Comparison of ENCODE assay signal across 1 cellular context in the genomic region with DNA sequence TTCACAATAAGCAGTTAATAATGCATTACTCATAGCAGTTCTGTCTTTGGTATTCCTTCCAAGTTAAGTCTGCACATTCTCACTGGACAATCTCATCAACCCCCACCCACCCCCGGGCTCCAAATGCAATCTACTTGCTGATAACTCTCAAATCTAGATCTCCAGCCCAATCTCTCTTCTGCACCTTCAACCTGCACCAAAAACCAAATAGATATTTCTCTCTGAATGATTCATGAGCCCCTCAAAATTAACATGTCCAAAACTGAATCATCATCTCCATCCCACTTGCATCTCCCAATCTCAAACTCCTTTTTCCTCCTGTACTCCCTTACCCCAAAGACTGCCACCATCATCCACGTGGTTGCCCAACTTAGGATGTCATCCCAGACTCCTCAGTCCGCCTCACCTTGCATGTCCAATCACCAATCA.
TF ChIP-seq lines count a peak whose summit lies in the region.

No MANE protein-coding gene starts in this region.

TF ChIP-seq in neural cell, 6 proteins besides CTCF, POLR2A, EP300 and RAD21 (continued from another document):
- TF ChIP-seq TAF1 (IDR thresholded peaks at IDR 0.05; ENCODE audit: low read depth) (no peak), SMC3 (conservative IDR thresholded peaks at IDR 0.05; ENCODE audit: poor library complexity) (no peak), MXI1 (conservative IDR thresholded peaks at IDR 0.05; ENCODE audit: poor library complexity, severe bottlenecking) (no peak), EZH2 (IDR thresholded peaks at IDR 0.05; ENCODE audit: borderline replicate concordance, insufficient read depth, low read length, poor library complexity, severe bottlenecking) (no peak)
- TF ChIP-seq, protein P1, sequence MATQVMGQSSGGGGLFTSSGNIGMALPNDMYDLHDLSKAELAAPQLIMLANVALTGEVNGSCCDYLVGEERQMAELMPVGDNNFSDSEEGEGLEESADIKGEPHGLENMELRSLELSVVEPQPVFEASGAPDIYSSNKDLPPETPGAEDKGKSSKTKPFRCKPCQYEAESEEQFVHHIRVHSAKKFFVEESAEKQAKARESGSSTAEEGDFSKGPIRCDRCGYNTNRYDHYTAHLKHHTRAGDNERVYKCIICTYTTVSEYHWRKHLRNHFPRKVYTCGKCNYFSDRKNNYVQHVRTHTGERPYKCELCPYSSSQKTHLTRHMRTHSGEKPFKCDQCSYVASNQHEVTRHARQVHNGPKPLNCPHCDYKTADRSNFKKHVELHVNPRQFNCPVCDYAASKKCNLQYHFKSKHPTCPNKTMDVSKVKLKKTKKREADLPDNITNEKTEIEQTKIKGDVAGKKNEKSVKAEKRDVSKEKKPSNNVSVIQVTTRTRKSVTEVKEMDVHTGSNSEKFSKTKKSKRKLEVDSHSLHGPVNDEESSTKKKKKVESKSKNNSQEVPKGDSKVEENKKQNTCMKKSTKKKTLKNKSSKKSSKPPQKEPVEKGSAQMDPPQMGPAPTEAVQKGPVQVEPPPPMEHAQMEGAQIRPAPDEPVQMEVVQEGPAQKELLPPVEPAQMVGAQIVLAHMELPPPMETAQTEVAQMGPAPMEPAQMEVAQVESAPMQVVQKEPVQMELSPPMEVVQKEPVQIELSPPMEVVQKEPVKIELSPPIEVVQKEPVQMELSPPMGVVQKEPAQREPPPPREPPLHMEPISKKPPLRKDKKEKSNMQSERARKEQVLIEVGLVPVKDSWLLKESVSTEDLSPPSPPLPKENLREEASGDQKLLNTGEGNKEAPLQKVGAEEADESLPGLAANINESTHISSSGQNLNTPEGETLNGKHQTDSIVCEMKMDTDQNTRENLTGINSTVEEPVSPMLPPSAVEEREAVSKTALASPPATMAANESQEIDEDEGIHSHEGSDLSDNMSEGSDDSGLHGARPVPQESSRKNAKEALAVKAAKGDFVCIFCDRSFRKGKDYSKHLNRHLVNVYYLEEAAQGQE (IDR thresholded peaks at IDR 0.05; ENCODE audit: borderline replicate concordance), result no peak
TF ChIP-seq in neural cell: peak in this region for 0.
